In genomic region chr7:77912293-77912692, GRCh38 we compare ENCODE assay signal across 25 cellular contexts.
"Had no signal": no experiment of that assay in that cellular context is flagged by ENCODE, and none has a peak within 500 bp of the region (broad histone marks: within the 10 kb centered on the region; RNA-seq: fewer than 3 reads in every experiment).

No MANE protein-coding gene starts in this region.

- H3K4me3 ChIP-seq: breast epithelium, esophagus squamous epithelium, left lung, lung, mucosa of descending colon, right lobe of liver, testis, uterus had no signal

- H3K27ac ChIP-seq: breast epithelium, esophagus squamous epithelium, left lung, right lobe of liver, testis, uterus had no signal

- H3K27me3 Mint-ChIP-seq: activated CD4-positive, alpha-beta memory T cell treated with anti-CD3 and anti-CD28 coated beads, Interleukin-2, amount 10 ng/mL, durations not matched to agents 7 days and 5 days; activated CD4-positive, alpha-beta T cell treated with anti-CD3 and anti-CD28 coated beads, Interleukin-2, amount 10 ng/mL, durations not matched to agents 24 days and 14 days; activated T-helper 17 cell treated with anti-CD3 and anti-CD28 coated beads, Interleukin-2, amount 50 U/mL, for 72 hours; central memory CD8-positive, alpha-beta T cell; natural killer cell treated with Interleukin-12 subunit alpha and Interleukin-12 subunit beta and Interleukin-15 and Interleukin-18, amount 100 ng/mL, for 72 hours; type B pancreatic cell had no signal

- H3K4me1 Mint-ChIP-seq: central memory CD8-positive, alpha-beta T cell had no signal

- H3K9me3 ChIP-seq: breast epithelium, esophagus squamous epithelium, left lung, mucosa of descending colon, right lobe of liver, testis, uterus had no signal

- H3K4me1 ChIP-seq: breast epithelium, esophagus squamous epithelium, left lung, right lobe of liver, testis, uterus had no signal

- DNase-seq: activated CD4-positive, alpha-beta memory T cell treated with anti-CD3 and anti-CD28 coated beads, Interleukin-2, amount 10 ng/mL, durations not matched to agents 7 days and 5 days; activated CD4-positive, alpha-beta T cell treated with anti-CD3 and anti-CD28 coated beads, Interleukin-2, amount 10 ng/mL, durations not matched to agents 24 days and 14 days; activated CD4-positive, CD25-positive, alpha-beta regulatory T cell treated with anti-CD3 and anti-CD28 coated beads, Interleukin-2, amount 50 U/mL, for 72 hours; activated gamma-delta T cell treated with Interleukin-2 at 50 U/mL for 16 hours; activated naive CD4-positive, alpha-beta T cell treated with anti-CD3 and anti-CD28 coated beads, Interleukin-2, amount 50 U/mL, for 16 hours; activated T-cell treated with anti-CD3 and anti-CD28 coated beads, Interleukin-2, amount 50 U/mL, for 4 hours; amniotic stem cell; dermis blood vessel endothelial cell; effector CD4-positive, alpha-beta T cell; esophagus squamous epithelium; foreskin melanocyte; kidney glomerular epithelial cell; left lung; mucosa of descending colon; right lobe of liver; stimulated activated CD4-positive, alpha-beta T cell treated with anti-CD3 and anti-CD28 coated beads, Interleukin-2, amount 100 ng/mL, for 48 hours; stimulated activated naive CD8-positive, alpha-beta T cell treated with anti-CD3 and anti-CD28 coated beads, Interleukin-15, Interleukin-2, amounts not matched to agents 100 U/mL and 50 U/mL, for 24 hours; testis; uterus had no signal

- H3K27me3 ChIP-seq: breast epithelium, esophagus squamous epithelium, left lung, right lobe of liver, testis, uterus had no signal

- H3K27ac Mint-ChIP-seq: activated CD4-positive, alpha-beta T cell treated with anti-CD3 and anti-CD28 coated beads, Interleukin-2, amount 10 ng/mL, durations not matched to agents 24 days and 14 days; activated T-helper 17 cell treated with anti-CD3 and anti-CD28 coated beads, Interleukin-2, amount 50 U/mL, for 72 hours; natural killer cell treated with Interleukin-12 subunit alpha and Interleukin-12 subunit beta and Interleukin-15 and Interleukin-18, amount 100 ng/mL, for 72 hours; type B pancreatic cell had no signal

- ATAC-seq: activated T-cell treated with anti-CD3 and anti-CD28 coated beads, Interleukin-2, amount 50 U/mL, for 4 hours; activated T-helper 17 cell treated with anti-CD3 and anti-CD28 coated beads, Interleukin-2, amount 50 U/mL, for 72 hours; left lung; mucosa of descending colon; natural killer cell treated with Interleukin-12 subunit alpha and Interleukin-12 subunit beta and Interleukin-15 and Interleukin-18, amount 100 ng/mL, for 72 hours; right lobe of liver; stimulated activated naive CD8-positive, alpha-beta T cell treated with anti-CD3 and anti-CD28 coated beads, Interleukin-15, Interleukin-2, amounts not matched to agents 100 U/mL and 50 U/mL, for 24 hours had no signal

- H3K4me3 Mint-ChIP-seq: activated CD4-positive, alpha-beta memory T cell treated with anti-CD3 and anti-CD28 coated beads, Interleukin-2, amount 10 ng/mL, durations not matched to agents 7 days and 5 days; activated CD4-positive, alpha-beta T cell treated with anti-CD3 and anti-CD28 coated beads, Interleukin-2, amount 10 ng/mL, durations not matched to agents 24 days and 14 days; activated T-cell treated with anti-CD3 and anti-CD28 coated beads, Interleukin-2, amount 50 U/mL, for 4 hours; activated T-helper 17 cell treated with anti-CD3 and anti-CD28 coated beads, Interleukin-2, amount 50 U/mL, for 72 hours; central memory CD8-positive, alpha-beta T cell; natural killer cell treated with Interleukin-12 subunit alpha and Interleukin-12 subunit beta and Interleukin-15 and Interleukin-18, amount 100 ng/mL, for 72 hours; type B pancreatic cell had no signal

- H3K36me3 Mint-ChIP-seq: natural killer cell treated with Interleukin-12 subunit alpha and Interleukin-12 subunit beta and Interleukin-15 and Interleukin-18, amount 100 ng/mL, for 72 hours had no signal

- H3K36me3 ChIP-seq: breast epithelium, right lobe of liver, uterus had no signal

- H3K9me3 Mint-ChIP-seq: activated CD4-positive, alpha-beta memory T cell treated with anti-CD3 and anti-CD28 coated beads, Interleukin-2, amount 10 ng/mL, durations not matched to agents 7 days and 5 days; activated CD4-positive, alpha-beta T cell treated with anti-CD3 and anti-CD28 coated beads, Interleukin-2, amount 10 ng/mL, durations not matched to agents 24 days and 14 days; activated T-cell treated with anti-CD3 and anti-CD28 coated beads, Interleukin-2, amount 50 U/mL, for 4 hours; activated T-helper 17 cell treated with anti-CD3 and anti-CD28 coated beads, Interleukin-2, amount 50 U/mL, for 72 hours; central memory CD8-positive, alpha-beta T cell; natural killer cell treated with Interleukin-12 subunit alpha and Interleukin-12 subunit beta and Interleukin-15 and Interleukin-18, amount 100 ng/mL, for 72 hours; type B pancreatic cell had no signal
